Comparison of ENCODE assay signal across 14 cellular contexts in genomic region chr11:30107899-30108298, GRCh38.
A peak's percentile ranks its signal among the peaks of the same experiment; 100 is the strongest.
DNase-seq lines count a peak whose midpoint lies in the region; ATAC-seq and TF ChIP-seq lines count a peak whose summit lies in the region.
"Had no signal": no experiment of that assay in that cellular context is flagged by ENCODE, and none has a peak within 500 bp of the region (broad histone marks: within the 10 kb centered on the region; RNA-seq: fewer than 3 reads in every experiment).

No MANE protein-coding gene starts in this region.

- H3K27me3 Mint-ChIP-seq in activated naive CD8-positive, alpha-beta T cell treated with anti-CD3 and anti-CD28 coated beads for 36 hours, result no peaks in the 10 kb centered on the region
- H3K27me3 Mint-ChIP-seq in activated T-helper 2 cell treated with anti-CD3 and anti-CD28 coated beads, Interferon-gamma antibody, Interleukin-2, Interleukin-4, amounts not matched to agents 10 μg/mL and 5 μg/mL and 100 μg/mL, durations not matched to agents 14 hours and 24 hours and 36 hours (ENCODE audit: low read depth), result no peaks in the 10 kb centered on the region

- DNase-seq in AG08395 (ENCODE audit: low spot score) (peak; percentile 54), LHCN-M2 (ENCODE audit: low read depth) (peak; percentile 84), adipocyte (ENCODE audit: low read depth) (peak; percentile 90), hepatic stellate cell (ENCODE audit: low spot score) (peak; percentile 0), Peyer's patch (no peak)
- no peak for DNase-seq in activated naive CD8-positive, alpha-beta T cell treated with anti-CD3 and anti-CD28 coated beads for 36 hours
- no peak for DNase-seq in activated T-helper 2 cell treated with anti-CD3 and anti-CD28 coated beads, Interferon-gamma antibody, Interleukin-2, Interleukin-4, amounts not matched to agents 10 μg/mL and 5 μg/mL and 100 μg/mL, durations not matched to agents 14 hours and 24 hours and 36 hours (ENCODE audit: low spot score)
- DNase-seq: activated CD4-positive, alpha-beta T cell treated with anti-CD3 and anti-CD28 coated beads for 1 hour; NCI-H1436 treated with DMSO at 0.1 percent for 48 hours; tibial artery had no signal

- no peak for TF ChIP-seq POLR2A in Peyer's patch (IDR thresholded peaks at IDR 0.05)

- H3K9me3 ChIP-seq in adipocyte (ENCODE audit: control insufficient read depth, low read length) (no peaks in the 10 kb centered on the region), Peyer's patch (no peaks in the 10 kb centered on the region)
- H3K9me3 ChIP-seq: neutrophil, tibial artery had no signal

- H3K36me3 ChIP-seq in adipocyte (ENCODE audit: control insufficient read depth, insufficient read depth, low read length, severe bottlenecking) (no peaks in the 10 kb centered on the region), Peyer's patch (no peaks in the 10 kb centered on the region)
- H3K36me3 ChIP-seq: neutrophil, tibial artery had no signal

- no peak overlapping the region for H3K4me3 Mint-ChIP-seq in activated naive CD8-positive, alpha-beta T cell treated with anti-CD3 and anti-CD28 coated beads for 36 hours
- H3K4me3 Mint-ChIP-seq in activated T-helper 2 cell treated with anti-CD3 and anti-CD28 coated beads, Interferon-gamma antibody, Interleukin-2, Interleukin-4, amounts not matched to agents 10 μg/mL and 5 μg/mL and 100 μg/mL, durations not matched to agents 14 hours and 24 hours and 36 hours (ENCODE audit: low read depth), result no peak overlapping the region
- H3K4me3 Mint-ChIP-seq: activated naive CD8-positive, alpha-beta T cell had no signal

- no peak overlapping the region for H3K9ac ChIP-seq in adipocyte (ENCODE audit: low read length)

- H3K36me3 Mint-ChIP-seq in activated naive CD8-positive, alpha-beta T cell treated with anti-CD3 and anti-CD28 coated beads for 36 hours, result no peaks in the 10 kb centered on the region
- no peaks in the 10 kb centered on the region for H3K36me3 Mint-ChIP-seq in activated T-helper 2 cell treated with anti-CD3 and anti-CD28 coated beads, Interferon-gamma antibody, Interleukin-2, Interleukin-4, amounts not matched to agents 10 μg/mL and 5 μg/mL and 100 μg/mL, durations not matched to agents 14 hours and 24 hours and 36 hours (ENCODE audit: low read depth)
- H3K36me3 Mint-ChIP-seq: activated naive CD8-positive, alpha-beta T cell; CD14-positive monocyte had no signal

- no peak for ATAC-seq in HG03025 (IDR thresholded peaks at IDR 0.05; ENCODE audit: low FRiP score, unreplicated experiment)

- no peak overlapping the region for H3K27ac Mint-ChIP-seq in activated naive CD8-positive, alpha-beta T cell treated with anti-CD3 and anti-CD28 coated beads for 36 hours
- no peak overlapping the region for H3K27ac Mint-ChIP-seq in activated T-helper 2 cell treated with anti-CD3 and anti-CD28 coated beads, Interferon-gamma antibody, Interleukin-2, Interleukin-4, amounts not matched to agents 10 μg/mL and 5 μg/mL and 100 μg/mL, durations not matched to agents 14 hours and 24 hours and 36 hours
- H3K27ac Mint-ChIP-seq: activated naive CD8-positive, alpha-beta T cell; CD14-positive monocyte had no signal

- H3K9me3 Mint-ChIP-seq in activated naive CD8-positive, alpha-beta T cell treated with anti-CD3 and anti-CD28 coated beads for 36 hours, result no peaks in the 10 kb centered on the region
- H3K9me3 Mint-ChIP-seq in activated T-helper 2 cell treated with anti-CD3 and anti-CD28 coated beads, Interferon-gamma antibody, Interleukin-2, Interleukin-4, amounts not matched to agents 10 μg/mL and 5 μg/mL and 100 μg/mL, durations not matched to agents 14 hours and 24 hours and 36 hours, result peaks cover 6% of the 10 kb centered on the region

- H3K4me3 ChIP-seq in adipocyte (ENCODE audit: low read length) (no peak overlapping the region), Peyer's patch (no peak overlapping the region)
- H3K4me3 ChIP-seq: tibial artery had no signal

- H3K27me3 ChIP-seq in adipocyte (replicated peaks; ENCODE audit: control insufficient read depth, insufficient read depth, low read length) (no peaks in the 10 kb centered on the region), Peyer's patch (no peaks in the 10 kb centered on the region)
- H3K27me3 ChIP-seq: neutrophil, tibial artery had no signal

- intact Hi-C loops in activated T-helper 2 cell treated with anti-CD3 and anti-CD28 coated beads, Interferon-gamma antibody, Interleukin-2, Interleukin-4, amounts not matched to agents 10 μg/mL and 5 μg/mL and 100 μg/mL, durations not matched to agents 14 hours and 24 hours and 36 hours (cut with micrococcal nuclease), result no loop called here

- H3K27ac ChIP-seq in Peyer's patch, result no peak overlapping the region
- H3K27ac ChIP-seq: neutrophil, tibial artery had no signal

- TF ChIP-seq CTCF in Peyer's patch (IDR thresholded peaks at IDR 0.05), result no peak

- no peaks in the 10 kb centered on the region for H3K4me1 Mint-ChIP-seq in activated naive CD8-positive, alpha-beta T cell treated with anti-CD3 and anti-CD28 coated beads for 36 hours
- no peaks in the 10 kb centered on the region for H3K4me1 Mint-ChIP-seq in activated T-helper 2 cell treated with anti-CD3 and anti-CD28 coated beads, Interferon-gamma antibody, Interleukin-2, Interleukin-4, amounts not matched to agents 10 μg/mL and 5 μg/mL and 100 μg/mL, durations not matched to agents 14 hours and 24 hours and 36 hours (ENCODE audit: low read depth)
- H3K4me1 Mint-ChIP-seq: CD14-positive monocyte had no signal

- H3K4me1 ChIP-seq in adipocyte (ENCODE audit: control insufficient read depth, insufficient read depth, low read length), result peaks cover 12% of the 10 kb centered on the region
- no peaks in the 10 kb centered on the region for H3K4me1 ChIP-seq in Peyer's patch
- H3K4me1 ChIP-seq: tibial artery had no signal

Comparison
In these comparisons a context has a peak if more than half of its experiments do, and no peak if none do; other contexts are left out.
1. DNase-seq: peak in AG08395 (single experiment), LHCN-M2 (single experiment), adipocyte (single experiment) and hepatic stellate cell (single experiment); none in activated naive CD8-positive, alpha-beta T cell treated with anti-CD3 and anti-CD28 coated beads for 36 hours (single experiment), Peyer's patch (0 of 3) and activated T-helper 2 cell treated with anti-CD3 and anti-CD28 coated beads, Interferon-gamma antibody, Interleukin-2, Interleukin-4, amounts not matched to agents 10 μg/mL and 5 μg/mL and 100 μg/mL, durations not matched to agents 14 hours and 24 hours and 36 hours (single experiment).